In genomic region chrX:47577424-47577823, GRCh38 we compare ENCODE assay signal across 18 cellular contexts. TPM values are rescaled to one million over a fixed set of nuclear protein-coding genes. Genes with fewer than 3 reads are reported as not detected.
DNase-seq lines count a peak whose midpoint lies in the region; ATAC-seq and TF ChIP-seq lines count a peak whose summit lies in the region.
"Had no signal": no experiment of that assay in that cellular context is flagged by ENCODE, and none has a peak within 500 bp of the region (broad histone marks: within the 10 kb centered on the region; RNA-seq: fewer than 3 reads in every experiment).

No MANE protein-coding gene starts in this region.

- peaks cover 2% of the 10 kb centered on the region for H3K79me2 ChIP-seq in fibroblast of lung (ENCODE audit: control insufficient read depth, insufficient read depth, low read length)

- H3K4me1 ChIP-seq in right atrium auricular region (peaks cover 0 to 10% of the 10 kb centered on the region in 2 donors), fibroblast of lung (ENCODE audit: control insufficient read depth, extremely low read depth, insufficient read depth, low read length) (peaks cover 14% of the 10 kb centered on the region), lung (ENCODE audit: control insufficient read depth in 2 of 2, insufficient read depth in 2 of 2, low read length in 2 of 2) (peaks cover 0 to 3% of the 10 kb centered on the region in 2 donors), A673 (ENCODE audit: insufficient read depth, low read length, poor library complexity, severe bottlenecking) (no peaks in the 10 kb centered on the region)

- POLR2A ChIA-PET in A673 (lab: Charles Lee; ENCODE audit: low non-redundant PET): no interaction called here

- no peaks in the 10 kb centered on the region for H3K27me3 ChIP-seq in right atrium auricular region
- no peaks in the 10 kb centered on the region for H3K27me3 ChIP-seq in fibroblast of lung (ENCODE audit: control insufficient read depth, insufficient read depth, low read length)
- no peaks in the 10 kb centered on the region for H3K27me3 ChIP-seq in lung (ENCODE audit: control insufficient read depth, insufficient read depth)
- H3K27me3 ChIP-seq in A673 (replicated peaks; ENCODE audit: insufficient read depth, low read depth, low read length, poor library complexity): no peaks in the 10 kb centered on the region

- no peak for TF ChIP-seq CTCF in right atrium auricular region (IDR thresholded peaks at IDR 0.05)
- TF ChIP-seq CTCF in fibroblast of lung (conservative IDR thresholded peaks at IDR 0.05 in 1 of 2, IDR thresholded peaks at IDR 0.05 in 1 of 2; ENCODE audit: low read depth in 1 of 2, low read length in 2 of 2): no peak
- TF ChIP-seq CTCF in lung (IDR thresholded peaks at IDR 0.05; ENCODE audit: control extremely low read depth, extremely low read depth): no peak
- no peak for TF ChIP-seq CTCF in A673 (conservative IDR thresholded peaks at IDR 0.05; ENCODE audit: low read depth, low read length)

- ATAC-seq in lung (ENCODE audit: insufficient read depth, low FRiP score) (no peak), HG03175 (IDR thresholded peaks at IDR 0.05; ENCODE audit: unreplicated experiment) (no peak), GM21723 (IDR thresholded peaks at IDR 0.05; ENCODE audit: unreplicated experiment) (no peak)
- ATAC-seq: GM12878 had no signal

- H3K27ac ChIP-seq in right atrium auricular region (no peak overlapping the region), fibroblast of lung (ENCODE audit: insufficient read depth, low read length) (peak overlapping the region; percentile 51), lung (ENCODE audit: low read depth in 1 of 2, low read length in 1 of 2) (no peak overlapping the region), A673 (ENCODE audit: low read depth, low read length, poor library complexity, severe bottlenecking) (no peak overlapping the region)
- H3K27ac ChIP-seq: C4-2B had no signal

- no peak overlapping the region for H3K9ac ChIP-seq in fibroblast of lung (ENCODE audit: insufficient read depth, low read length)

- no peak overlapping the region for H3K4me2 ChIP-seq in fibroblast of lung (ENCODE audit: extremely low read depth, insufficient read depth, low read length)

- H3K4me3 ChIP-seq in right atrium auricular region: no peak overlapping the region
- H3K4me3 ChIP-seq in fibroblast of lung (replicated peaks in 1 of 4; ENCODE audit: control extremely low read depth in 1 of 4, insufficient read depth in 1 of 4, low read depth in 3 of 4, low read length in 4 of 4): no peak overlapping the region
- no peak overlapping the region for H3K4me3 ChIP-seq in lung
- H3K4me3 ChIP-seq in A673 (ENCODE audit: low read depth, low read length, poor library complexity, severe bottlenecking): no peak overlapping the region
- H3K4me3 ChIP-seq: GM12878, HAP-1 had no signal

- DNase-seq in right atrium auricular region (ENCODE audit: low spot score): peak; percentile 57
- DNase-seq in cardiac septum (ENCODE audit: low spot score): no peak
- DNase-seq in fibroblast of lung (ENCODE audit: low read depth in 2 of 2): peak in 1 of 2 donors; percentile 66
- DNase-seq in lung (ENCODE audit: low spot score): peak; percentile 29
- DNase-seq in NCI-H2107 treated with DMSO at 0.1 percent for 48 hours (lab: John Stamatoyannopoulos, UW; ENCODE audit: unreplicated experiment): no peak
- no peak for DNase-seq in A673 (ENCODE audit: low spot score)
- DNase-seq: 8988T, COR-L47, DMS53, Karpas-422, NCI-H187 treated with DMSO at 0.1 percent for 48 hours, NCI-H524, SW 1271 had no signal

- CTCF ChIA-PET in A673 (lab: Charles Lee): no interaction called here

- no peak overlapping the region for H2AFZ ChIP-seq in fibroblast of lung (ENCODE audit: low read length)

- no peaks in the 10 kb centered on the region for H4K20me1 ChIP-seq in fibroblast of lung (ENCODE audit: control insufficient read depth, extremely low read depth, insufficient read depth, low read length)

- no peaks in the 10 kb centered on the region for H3K36me3 ChIP-seq in right atrium auricular region
- H3K36me3 ChIP-seq in fibroblast of lung (ENCODE audit: control insufficient read depth, insufficient read depth, low read length): no peaks in the 10 kb centered on the region
- no peaks in the 10 kb centered on the region for H3K36me3 ChIP-seq in lung (ENCODE audit: control insufficient read depth in 2 of 2, insufficient read depth in 2 of 2, low read length in 2 of 2)
- no peaks in the 10 kb centered on the region for H3K36me3 ChIP-seq in A673 (ENCODE audit: insufficient read depth, low read length, poor library complexity, severe bottlenecking)
- H3K36me3 ChIP-seq: HAP-1 had no signal

- WGBS in lung, 2 donors: 70 to 71% methylated on average over 9 of the region's 9 CpGs

- no TSS peak for BruUV-seq in A673 (replicated peaks; lab: Mats Ljungman, UMichigan)

- intact Hi-C loops in cardiac septum (cut with DNase I): no loop called here
- intact Hi-C loops in A673 (cut with micrococcal nuclease; ENCODE audit: unreplicated experiment): no loop called here

- H3K9me3 ChIP-seq in right atrium auricular region: no peaks in the 10 kb centered on the region
- no peaks in the 10 kb centered on the region for H3K9me3 ChIP-seq in fibroblast of lung (ENCODE audit: control insufficient read depth, insufficient read depth, low read depth, low read length)
- peaks cover 0 to 4% of the 10 kb centered on the region in 2 donors for H3K9me3 ChIP-seq in lung (ENCODE audit: control insufficient read depth in 2 of 2, insufficient read depth in 1 of 2, low read length in 1 of 2)
- H3K9me3 ChIP-seq in A673 (ENCODE audit: low read depth, low read length, poor library complexity, severe bottlenecking): no peaks in the 10 kb centered on the region
- H3K9me3 ChIP-seq: HAP-1 had no signal

RNA-seq across cellular contexts. Expression of gene TIMP1, which starts 4.8 kb away (rescaled TPM):
- total RNA-seq in right atrium auricular region (100 to 1,000 TPM; 218 to 823 TPM), cardiac septum (255 TPM), fibroblast of lung (460 and 845 TPM in 2 replicates), lung (1,000 to 10,000 TPM in 1 of 2 donors, 10 to 100 TPM in 1; 65.3 to 1,983 TPM), A673 (2021) (386 and 471 TPM in 2 replicates)
- polyA plus RNA-seq in fibroblast of lung (1,117 and 2,877 TPM in 2 replicates), lung (1,000 to 10,000 TPM; 1,299 to 2,202 TPM)
- polyA plus RNA-seq in fibroblast of lung (2012): 1,728 and 3,544 TPM in 2 replicates
- polyA minus RNA-seq in fibroblast of lung (ENCODE audit: low replicate concordance): 4,396 and 5,420 TPM in 2 replicates

RNA-seq across cellular contexts. Expression of gene ARAF, which starts 16.4 kb away (rescaled TPM):
- total RNA-seq in right atrium auricular region: 10 to 100 TPM; 41.7 to 53.9 TPM
- 69.9 TPM for total RNA-seq in cardiac septum
- 10.3 and 14.4 TPM in 2 replicates for total RNA-seq in fibroblast of lung
- polyA plus RNA-seq in fibroblast of lung: 40.9 and 48.8 TPM in 2 replicates
- 40.2 and 48.0 TPM in 2 replicates for polyA plus RNA-seq in fibroblast of lung (2012)
- 150 and 194 TPM in 2 replicates for polyA minus RNA-seq in fibroblast of lung (ENCODE audit: low replicate concordance)
- total RNA-seq in lung: 10 to 100 TPM; 32.6 to 85.9 TPM
- 10 to 100 TPM; 45.3 to 48.6 TPM for polyA plus RNA-seq in lung
- 60.0 and 60.9 TPM in 2 replicates for total RNA-seq in A673 (2021)

RNA-seq across cellular contexts. Expression of gene SYN1, which starts 42.2 kb away (rescaled TPM):
- total RNA-seq in right atrium auricular region: 1 to 10 TPM; 6.4 to 7.0 TPM
- 12.1 TPM for total RNA-seq in cardiac septum
- under 0.01 and 0.17 TPM in 2 replicates for total RNA-seq in fibroblast of lung
- 0.56 and 1.4 TPM in 2 replicates for polyA plus RNA-seq in fibroblast of lung
- polyA plus RNA-seq in fibroblast of lung (2012): 1.0 and 1.9 TPM in 2 replicates
- 2.2 and 11.2 TPM in 2 replicates for polyA minus RNA-seq in fibroblast of lung (ENCODE audit: low replicate concordance)
- total RNA-seq in lung: 1 to 10 TPM in 1 of 2 donors, under 1 TPM in 1; 0.11 to 1.3 TPM
- 1 to 10 TPM; 1.4 to 4.5 TPM for polyA plus RNA-seq in lung
- 8.1 and 9.2 TPM in 2 replicates for total RNA-seq in A673 (2021)

RNA-seq across cellular contexts. Expression of gene CFP, which starts 52.3 kb away (rescaled TPM):
- 1 to 10 TPM; 2.2 to 6.3 TPM for total RNA-seq in right atrium auricular region
- 1.0 TPM for total RNA-seq in cardiac septum
- under 0.01 and 0.17 TPM in 2 replicates for total RNA-seq in fibroblast of lung
- polyA plus RNA-seq in fibroblast of lung: 0.08 and 0.17 TPM in 2 replicates
- polyA plus RNA-seq in fibroblast of lung (2012): 0.52 and 0.71 TPM in 2 replicates
- polyA minus RNA-seq in fibroblast of lung (ENCODE audit: low replicate concordance): not detected in 2 replicates
- 10 to 100 TPM; 11.3 to 23.6 TPM for total RNA-seq in lung
- 10 to 100 TPM; 22.5 to 88.8 TPM for polyA plus RNA-seq in lung
- total RNA-seq in A673 (2021): 1.9 and 2.3 TPM in 2 replicates

Comparison
In these comparisons a context has a peak if more than half of its experiments do, and no peak if none do; other contexts are left out.
1. DNase-seq: peak in right atrium auricular region (single experiment) and lung (single experiment); none in cardiac septum (single experiment), NCI-H2107 treated with DMSO at 0.1 percent for 48 hours (single experiment) and A673 (single experiment).